15 cellular contexts compared by ENCODE assay signal in genomic region chr20:36620917-36621316, GRCh38. TPM values are rescaled to one million over a fixed set of nuclear protein-coding genes. Genes with fewer than 3 reads are reported as not detected.
"Had no signal": no experiment of that assay in that cellular context is flagged by ENCODE, and none has a peak within 500 bp of the region (broad histone marks: within the 10 kb centered on the region; RNA-seq: fewer than 3 reads in every experiment).

No MANE protein-coding gene starts in this region.

- ATAC-seq: gastroesophageal sphincter, heart right ventricle, sciatic nerve had no signal

- H3K27ac Mint-ChIP-seq: activated B cell treated with CpG ODN at 0.5 μM for 24 hours; activated T-cell treated with anti-CD3 and anti-CD28 coated beads, Interleukin-2, amount 50 U/mL, for 24 hours; mesothelial cell of epicardium had no signal

- H3K9me3 Mint-ChIP-seq: activated B cell treated with CpG ODN at 0.5 μM for 24 hours; activated T-cell treated with anti-CD3 and anti-CD28 coated beads, Interleukin-2, amount 50 U/mL, for 24 hours; mesothelial cell of epicardium had no signal

- H3K4me3 Mint-ChIP-seq: activated B cell treated with CpG ODN at 0.5 μM for 24 hours; activated T-cell treated with anti-CD3 and anti-CD28 coated beads, Interleukin-2, amount 50 U/mL, for 24 hours; mesothelial cell of epicardium had no signal

- DNase-seq: activated B cell treated with CpG ODN at 0.5 μM for 24 hours; activated CD4-positive, alpha-beta T cell treated with anti-CD3 and anti-CD28 coated beads, Interleukin-2, amount 50 U/mL, for 1 hour; activated effector memory CD4-positive, alpha-beta T cell treated with anti-CD3 and anti-CD28 coated beads, Interleukin-2, amount 50 U/mL, for 16 hours; activated T-cell treated with anti-CD3 and anti-CD28 coated beads, Interleukin-2, amount 50 U/mL, for 24 hours; erythroblast; heart right ventricle; islet precursor cell; ovary; spleen; thyroid gland had no signal

- H3K27me3 Mint-ChIP-seq: activated B cell treated with CpG ODN at 0.5 μM for 24 hours; activated T-cell treated with anti-CD3 and anti-CD28 coated beads, Interleukin-2, amount 50 U/mL, for 24 hours had no signal

- H3K4me1 Mint-ChIP-seq: activated B cell treated with CpG ODN at 0.5 μM for 24 hours, mesothelial cell of epicardium had no signal

- H3K36me3 Mint-ChIP-seq: mesothelial cell of epicardium had no signal

RNA-seq across cellular contexts. Expression of gene SLA2, which starts 25.1 kb away (rescaled TPM):
- total RNA-seq: dermis microvascular lymphatic vessel endothelial cell, pulmonary artery endothelial cell had no signal
